Comparison of ENCODE assay signal across 1 cellular context in the genomic region with DNA sequence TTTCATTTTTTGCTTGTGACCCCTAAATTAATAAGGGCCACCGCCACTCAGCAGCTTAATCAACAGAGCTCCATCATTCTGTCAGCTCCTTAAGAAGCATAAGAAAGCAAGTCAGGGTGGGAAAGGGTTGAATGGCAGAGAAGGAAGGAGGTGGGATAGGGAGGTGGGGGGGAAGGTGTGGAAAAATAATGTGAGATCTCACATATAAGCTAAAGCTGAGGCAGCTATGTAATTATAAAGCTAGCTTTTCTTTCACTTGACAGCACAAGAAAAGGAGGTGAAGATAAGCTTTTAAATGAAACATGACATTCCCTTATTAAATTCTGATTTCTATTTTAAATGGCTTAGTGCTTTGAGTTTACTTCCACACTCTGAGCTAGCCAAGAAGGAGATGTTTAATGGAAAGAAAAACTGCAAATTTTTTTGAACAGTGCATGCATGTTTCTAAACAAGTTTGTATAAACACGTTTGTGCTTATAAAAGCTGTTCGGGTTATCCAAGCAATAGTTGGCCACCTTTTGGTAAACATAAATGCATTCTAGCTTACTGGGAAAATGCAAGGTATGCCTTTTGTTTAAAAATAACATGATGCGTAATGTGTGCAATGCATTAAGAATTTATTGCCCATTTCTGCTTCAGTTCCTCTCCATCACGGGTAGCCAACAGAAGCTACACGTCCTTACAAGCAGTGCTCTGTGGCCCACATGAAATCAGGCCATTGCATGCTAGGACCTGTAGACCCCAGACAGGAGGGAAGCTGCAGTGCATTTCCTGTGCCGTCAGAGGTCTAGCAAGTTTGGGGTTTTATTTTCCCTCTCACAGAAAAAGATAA.
TF ChIP-seq lines count a peak whose summit lies in the region.

No MANE protein-coding gene starts in this region.

TF ChIP-seq in GM23338, 12 proteins besides CTCF, POLR2A, EP300 and RAD21 (continued from another document):
- TF ChIP-seq ZNF462 (CRISPR knock-in tag; IDR thresholded peaks at IDR 0.05): no peak
- TF ChIP-seq ZNF114 (CRISPR knock-in tag; IDR thresholded peaks at IDR 0.05): no peak
- TF ChIP-seq JUNB (IDR thresholded peaks at IDR 0.05; ENCODE audit: unreplicated experiment): no peak
- no peak for TF ChIP-seq CREB1 (CRISPR knock-in tag; IDR thresholded peaks at IDR 0.05; ENCODE audit: low read depth)
TF ChIP-seq in GM23338: peak in this region for 0.
